1 cellular context compared by ENCODE assay signal in genomic region chr4:40197879-40198689, GRCh38.
TF ChIP-seq lines count a peak whose summit lies in the region.

No MANE protein-coding gene starts in this region.

TF ChIP-seq in GM12878, 131 proteins besides CTCF, POLR2A, EP300 and RAD21:
- TF ChIP-seq REST (IDR thresholded peaks at IDR 0.05; ENCODE audit: low read depth, low read length) (0 out of 2 replicates have a peak, but pooled peaks have one; percentile 6), CHD1 (IDR thresholded peaks at IDR 0.05; ENCODE audit: low read depth, low read length) (peak; percentile 85; the same call in 1 of the 2 replicates), IRF4 (IDR thresholded peaks at IDR 0.05; ENCODE audit: low read depth, low read length) (no peak), HDGF (IDR thresholded peaks at IDR 0.05) (peak; percentile 31; the same call in 1 of the 2 replicates), POLR2AphosphoS2 (IDR thresholded peaks at IDR 0.05; ENCODE audit: low read depth, low read length) (peak; percentile 91; the same call in 1 of the 2 replicates), FOXM1 (IDR thresholded peaks at IDR 0.05; ENCODE audit: low read depth, low read length) (no peak), EED (IDR thresholded peaks at IDR 0.05; ENCODE audit: low read depth) (peak; percentile 52; the same call in 1 of the 2 replicates), ETV6 (conservative IDR thresholded peaks at IDR 0.05 in 1 of 2, IDR thresholded peaks at IDR 0.05 in 1 of 2; ENCODE audit: borderline replicate concordance in 1 of 2, low read depth in 1 of 2) (no peak), SKIL (IDR thresholded peaks at IDR 0.05; ENCODE audit: low read depth, poor library complexity, severe bottlenecking) (peak; percentile 31), CREM (IDR thresholded peaks at IDR 0.05; ENCODE audit: low read depth) (peak; percentile 72), RAD51 (IDR thresholded peaks at IDR 0.05) (no peak), MTA2 (IDR thresholded peaks at IDR 0.05; ENCODE audit: low read depth) (0 out of 2 replicates have a peak, but pooled peaks have one; percentile 24), NBN (IDR thresholded peaks at IDR 0.05) (peak; percentile 44; the same call in 1 of the 2 replicates), BHLHE40 (IDR thresholded peaks at IDR 0.05; ENCODE audit: borderline replicate concordance in 1 of 2, low read depth in 2 of 2, low read length in 1 of 2) (peak in 1 of 2 experiments; percentile 26; a peak in 2 of 4 replicates), DPF2 (IDR thresholded peaks at IDR 0.05) (no peak), LARP7 (IDR thresholded peaks at IDR 0.05) (peak; percentile 51), SMAD1 (IDR thresholded peaks at IDR 0.05; ENCODE audit: low read depth, partially characterized antibody) (peak; percentile 93), BACH1 (IDR thresholded peaks at IDR 0.05; ENCODE audit: borderline replicate concordance) (peak; percentile 81), IKZF1 (conservative IDR thresholded peaks at IDR 0.05) (peak; percentile 60; the same call in 1 of the 2 replicates), IKZF2 (IDR thresholded peaks at IDR 0.05) (peak; percentile 59 to 65; a peak in 3 of 4 replicates), SMC3 (IDR thresholded peaks at IDR 0.05; ENCODE audit: borderline replicate concordance, low read length) (0 out of 2 replicates have a peak, but pooled peaks have one; percentile 10), TAF1 (IDR thresholded peaks at IDR 0.05; ENCODE audit: borderline replicate concordance, low read depth, low read length) (0 out of 2 replicates have a peak, but pooled peaks have one; percentile 43), SIN3A (IDR thresholded peaks at IDR 0.05; ENCODE audit: low read depth, low read length) (no peak), POLR2AphosphoS5 (IDR thresholded peaks at IDR 0.05; ENCODE audit: low read length) (peak; percentile 94), ATF7 (IDR thresholded peaks at IDR 0.05; ENCODE audit: low read depth) (peak; percentile 32; the same call in 1 of the 2 replicates), PAX8 (IDR thresholded peaks at IDR 0.05) (no peak), RFX5 (IDR thresholded peaks at IDR 0.05; ENCODE audit: low read depth, low read length) (peak; percentile 84), POU2F2 (IDR thresholded peaks at IDR 0.05; ENCODE audit: borderline replicate concordance, low read depth, low read length) (peak; percentile 24; the same call in 1 of the 3 replicates), WRNIP1 (IDR thresholded peaks at IDR 0.05; ENCODE audit: borderline replicate concordance, low read depth, low read length) (0 out of 2 replicates have a peak, but pooled peaks have one; percentile 63), MXI1 (IDR thresholded peaks at IDR 0.05; ENCODE audit: low read depth, low read length) (peak; percentile 40)
- TF ChIP-seq, protein P1, sequence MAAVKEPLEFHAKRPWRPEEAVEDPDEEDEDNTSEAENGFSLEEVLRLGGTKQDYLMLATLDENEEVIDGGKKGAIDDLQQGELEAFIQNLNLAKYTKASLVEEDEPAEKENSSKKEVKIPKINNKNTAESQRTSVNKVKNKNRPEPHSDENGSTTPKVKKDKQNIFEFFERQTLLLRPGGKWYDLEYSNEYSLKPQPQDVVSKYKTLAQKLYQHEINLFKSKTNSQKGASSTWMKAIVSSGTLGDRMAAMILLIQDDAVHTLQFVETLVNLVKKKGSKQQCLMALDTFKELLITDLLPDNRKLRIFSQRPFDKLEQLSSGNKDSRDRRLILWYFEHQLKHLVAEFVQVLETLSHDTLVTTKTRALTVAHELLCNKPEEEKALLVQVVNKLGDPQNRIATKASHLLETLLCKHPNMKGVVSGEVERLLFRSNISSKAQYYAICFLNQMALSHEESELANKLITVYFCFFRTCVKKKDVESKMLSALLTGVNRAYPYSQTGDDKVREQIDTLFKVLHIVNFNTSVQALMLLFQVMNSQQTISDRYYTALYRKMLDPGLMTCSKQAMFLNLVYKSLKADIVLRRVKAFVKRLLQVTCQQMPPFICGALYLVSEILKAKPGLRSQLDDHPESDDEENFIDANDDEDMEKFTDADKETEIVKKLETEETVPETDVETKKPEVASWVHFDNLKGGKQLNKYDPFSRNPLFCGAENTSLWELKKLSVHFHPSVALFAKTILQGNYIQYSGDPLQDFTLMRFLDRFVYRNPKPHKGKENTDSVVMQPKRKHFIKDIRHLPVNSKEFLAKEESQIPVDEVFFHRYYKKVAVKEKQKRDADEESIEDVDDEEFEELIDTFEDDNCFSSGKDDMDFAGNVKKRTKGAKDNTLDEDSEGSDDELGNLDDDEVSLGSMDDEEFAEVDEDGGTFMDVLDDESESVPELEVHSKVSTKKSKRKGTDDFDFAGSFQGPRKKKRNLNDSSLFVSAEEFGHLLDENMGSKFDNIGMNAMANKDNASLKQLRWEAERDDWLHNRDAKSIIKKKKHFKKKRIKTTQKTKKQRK (IDR thresholded peaks at IDR 0.05; ENCODE audit: low read depth, low read length) = no peak
- TF ChIP-seq, protein P2, sequence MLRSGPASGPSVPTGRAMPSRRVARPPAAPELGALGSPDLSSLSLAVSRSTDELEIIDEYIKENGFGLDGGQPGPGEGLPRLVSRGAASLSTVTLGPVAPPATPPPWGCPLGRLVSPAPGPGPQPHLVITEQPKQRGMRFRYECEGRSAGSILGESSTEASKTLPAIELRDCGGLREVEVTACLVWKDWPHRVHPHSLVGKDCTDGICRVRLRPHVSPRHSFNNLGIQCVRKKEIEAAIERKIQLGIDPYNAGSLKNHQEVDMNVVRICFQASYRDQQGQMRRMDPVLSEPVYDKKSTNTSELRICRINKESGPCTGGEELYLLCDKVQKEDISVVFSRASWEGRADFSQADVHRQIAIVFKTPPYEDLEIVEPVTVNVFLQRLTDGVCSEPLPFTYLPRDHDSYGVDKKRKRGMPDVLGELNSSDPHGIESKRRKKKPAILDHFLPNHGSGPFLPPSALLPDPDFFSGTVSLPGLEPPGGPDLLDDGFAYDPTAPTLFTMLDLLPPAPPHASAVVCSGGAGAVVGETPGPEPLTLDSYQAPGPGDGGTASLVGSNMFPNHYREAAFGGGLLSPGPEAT (IDR thresholded peaks at IDR 0.05; ENCODE audit: low read depth) = 0 out of 2 replicates have a peak, but pooled peaks have one; percentile 44
- TF ChIP-seq, protein P3, sequence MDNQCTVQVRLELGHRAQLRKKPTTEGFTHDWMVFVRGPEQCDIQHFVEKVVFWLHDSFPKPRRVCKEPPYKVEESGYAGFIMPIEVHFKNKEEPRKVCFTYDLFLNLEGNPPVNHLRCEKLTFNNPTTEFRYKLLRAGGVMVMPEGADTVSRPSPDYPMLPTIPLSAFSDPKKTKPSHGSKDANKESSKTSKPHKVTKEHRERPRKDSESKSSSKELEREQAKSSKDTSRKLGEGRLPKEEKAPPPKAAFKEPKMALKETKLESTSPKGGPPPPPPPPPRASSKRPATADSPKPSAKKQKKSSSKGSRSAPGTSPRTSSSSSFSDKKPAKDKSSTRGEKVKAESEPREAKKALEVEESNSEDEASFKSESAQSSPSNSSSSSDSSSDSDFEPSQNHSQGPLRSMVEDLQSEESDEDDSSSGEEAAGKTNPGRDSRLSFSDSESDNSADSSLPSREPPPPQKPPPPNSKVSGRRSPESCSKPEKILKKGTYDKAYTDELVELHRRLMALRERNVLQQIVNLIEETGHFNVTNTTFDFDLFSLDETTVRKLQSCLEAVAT (IDR thresholded peaks at IDR 0.05) = peak; percentile 98
- TF ChIP-seq, protein P4, sequence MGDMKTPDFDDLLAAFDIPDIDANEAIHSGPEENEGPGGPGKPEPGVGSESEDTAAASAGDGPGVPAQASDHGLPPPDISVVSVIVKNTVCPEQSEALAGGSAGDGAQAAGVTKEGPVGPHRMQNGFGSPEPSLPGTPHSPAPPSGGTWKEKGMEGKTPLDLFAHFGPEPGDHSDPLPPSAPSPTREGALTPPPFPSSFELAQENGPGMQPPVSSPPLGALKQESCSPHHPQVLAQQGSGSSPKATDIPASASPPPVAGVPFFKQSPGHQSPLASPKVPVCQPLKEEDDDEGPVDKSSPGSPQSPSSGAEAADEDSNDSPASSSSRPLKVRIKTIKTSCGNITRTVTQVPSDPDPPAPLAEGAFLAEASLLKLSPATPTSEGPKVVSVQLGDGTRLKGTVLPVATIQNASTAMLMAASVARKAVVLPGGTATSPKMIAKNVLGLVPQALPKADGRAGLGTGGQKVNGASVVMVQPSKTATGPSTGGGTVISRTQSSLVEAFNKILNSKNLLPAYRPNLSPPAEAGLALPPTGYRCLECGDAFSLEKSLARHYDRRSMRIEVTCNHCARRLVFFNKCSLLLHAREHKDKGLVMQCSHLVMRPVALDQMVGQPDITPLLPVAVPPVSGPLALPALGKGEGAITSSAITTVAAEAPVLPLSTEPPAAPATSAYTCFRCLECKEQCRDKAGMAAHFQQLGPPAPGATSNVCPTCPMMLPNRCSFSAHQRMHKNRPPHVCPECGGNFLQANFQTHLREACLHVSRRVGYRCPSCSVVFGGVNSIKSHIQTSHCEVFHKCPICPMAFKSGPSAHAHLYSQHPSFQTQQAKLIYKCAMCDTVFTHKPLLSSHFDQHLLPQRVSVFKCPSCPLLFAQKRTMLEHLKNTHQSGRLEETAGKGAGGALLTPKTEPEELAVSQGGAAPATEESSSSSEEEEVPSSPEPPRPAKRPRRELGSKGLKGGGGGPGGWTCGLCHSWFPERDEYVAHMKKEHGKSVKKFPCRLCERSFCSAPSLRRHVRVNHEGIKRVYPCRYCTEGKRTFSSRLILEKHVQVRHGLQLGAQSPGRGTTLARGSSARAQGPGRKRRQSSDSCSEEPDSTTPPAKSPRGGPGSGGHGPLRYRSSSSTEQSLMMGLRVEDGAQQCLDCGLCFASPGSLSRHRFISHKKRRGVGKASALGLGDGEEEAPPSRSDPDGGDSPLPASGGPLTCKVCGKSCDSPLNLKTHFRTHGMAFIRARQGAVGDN (IDR thresholded peaks at IDR 0.05) = 0 out of 2 replicates have a peak, but pooled peaks have one; percentile 23
